Comparison of ENCODE assay signal across 26 cellular contexts in the genomic region with DNA sequence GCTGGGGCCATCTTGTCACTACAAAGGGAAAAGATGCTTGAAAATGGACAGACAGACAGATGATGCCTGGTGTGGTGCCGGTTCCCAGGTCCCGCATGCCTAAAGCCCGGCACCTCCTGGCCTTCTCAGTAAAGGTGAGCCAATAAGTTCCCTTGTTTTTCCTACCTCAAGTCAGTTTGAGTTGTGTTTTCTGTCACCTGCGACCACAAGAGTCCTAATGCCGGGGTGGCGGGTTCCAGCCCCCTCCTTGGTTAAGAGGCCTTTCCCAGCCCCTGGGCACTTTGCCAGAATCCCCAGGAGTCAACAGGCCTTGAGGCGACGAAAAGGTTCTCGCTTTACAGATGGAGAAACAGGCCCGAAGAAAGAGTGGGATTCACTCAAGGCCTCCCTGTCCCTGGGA. TPM values are rescaled to one million over a fixed set of nuclear protein-coding genes. Genes with fewer than 3 reads are reported as not detected.
"Had no signal": no experiment of that assay in that cellular context is flagged by ENCODE, and none has a peak within 500 bp of the region (broad histone marks: within the 10 kb centered on the region; RNA-seq: fewer than 3 reads in every experiment).

No MANE protein-coding gene starts in this region.

- ATAC-seq: activated CD8-positive, alpha-beta T cell treated with anti-CD3 and anti-CD28 coated beads, Interleukin-2, amount 10 ng/mL, durations not matched to agents 7 days and 5 days; heart right ventricle; left cardiac atrium; sciatic nerve; stimulated activated naive B cell treated with anti-CD40 and anti-IgM and Interleukin-4, amounts not matched to agents 10 μg/mL and 1 μg/mL and 100 μg/mL, for 72 hours had no signal

- H3K4me2 ChIP-seq: smooth muscle cell had no signal

- H3K4me1 ChIP-seq: adrenal gland, ascending aorta, vagina had no signal

- H3K27ac ChIP-seq: adrenal gland, ascending aorta, brain microvascular endothelial cell, heart right ventricle, vagina, VCaP had no signal

- H3K9me3 ChIP-seq: adrenal gland, ascending aorta, vagina had no signal

- H3K27me3 ChIP-seq: ascending aorta, vagina had no signal

- DNase-seq: activated CD4-positive, alpha-beta T cell treated with anti-CD3 and anti-CD28 coated beads, Interleukin-2, amount 10 ng/mL, durations not matched to agents 7 days and 5 days; activated CD4-positive, CD25-positive, alpha-beta regulatory T cell treated with anti-CD3 and anti-CD28 coated beads, Interleukin-2, amount 50 U/mL, for 72 hours; activated CD8-positive, alpha-beta T cell treated with anti-CD3 and anti-CD28 coated beads, Interleukin-2, amount 10 ng/mL, durations not matched to agents 7 days and 5 days; activated T-cell treated with anti-CD3 and anti-CD28 coated beads, Interleukin-2, amount 50 U/mL, for 1 hour; adrenal gland; brain microvascular endothelial cell; central memory CD4-positive, alpha-beta T cell; dermis blood vessel endothelial cell; effector CD8-positive, alpha-beta T cell; erythroblast; foreskin fibroblast; heart right ventricle; islet precursor cell; left cardiac atrium; stimulated activated CD4-positive, alpha-beta T cell treated with anti-CD3 and anti-CD28 coated beads, Interleukin-2, amount 100 ng/mL, for 48 hours; stimulated activated CD8-positive, alpha-beta memory T cell treated with anti-CD3 and anti-CD28 coated beads, Interleukin-4, amount 100 ng/mL, for 48 hours; stimulated activated naive B cell treated with anti-CD40 and anti-IgM and Interleukin-4, amounts not matched to agents 10 μg/mL and 1 μg/mL and 100 μg/mL, for 72 hours had no signal

- H3K36me3 ChIP-seq: adrenal gland, ascending aorta, brain microvascular endothelial cell, heart right ventricle, vagina had no signal

- H3K4me3 ChIP-seq: adrenal gland, ascending aorta, heart right ventricle, smooth muscle cell, vagina had no signal

RNA-seq across cellular contexts. Expression of a gene that starts 9.0 kb away (rescaled TPM):
- total RNA-seq: activated CD4-positive, alpha-beta T cell treated with anti-CD3 and anti-CD28 coated beads, Interleukin-2, amount 10 ng/mL, durations not matched to agents 7 days and 5 days; activated CD8-positive, alpha-beta T cell treated with anti-CD3 and anti-CD28 coated beads, Interleukin-2, amount 10 ng/mL, durations not matched to agents 7 days and 5 days; adrenal gland; ascending aorta; dermis blood vessel endothelial cell; fibroblast of lung; heart right ventricle; left cardiac atrium; lower leg skin; renal cortical epithelial cell; sciatic nerve; smooth muscle cell; temporal lobe; vagina had no signal
- polyA plus RNA-seq: adrenal gland, fibroblast of lung, heart right ventricle, smooth muscle cell had no signal
